In genomic region chr5:91110709-91111108, GRCh38 we compare ENCODE assay signal across 2 cellular contexts.
TF ChIP-seq lines count a peak whose summit lies in the region.

No MANE protein-coding gene starts in this region.

TF ChIP-seq in SK-N-SH, 30 proteins besides CTCF, POLR2A, EP300 and RAD21 (continued from another document):
- TF ChIP-seq, protein P1, sequence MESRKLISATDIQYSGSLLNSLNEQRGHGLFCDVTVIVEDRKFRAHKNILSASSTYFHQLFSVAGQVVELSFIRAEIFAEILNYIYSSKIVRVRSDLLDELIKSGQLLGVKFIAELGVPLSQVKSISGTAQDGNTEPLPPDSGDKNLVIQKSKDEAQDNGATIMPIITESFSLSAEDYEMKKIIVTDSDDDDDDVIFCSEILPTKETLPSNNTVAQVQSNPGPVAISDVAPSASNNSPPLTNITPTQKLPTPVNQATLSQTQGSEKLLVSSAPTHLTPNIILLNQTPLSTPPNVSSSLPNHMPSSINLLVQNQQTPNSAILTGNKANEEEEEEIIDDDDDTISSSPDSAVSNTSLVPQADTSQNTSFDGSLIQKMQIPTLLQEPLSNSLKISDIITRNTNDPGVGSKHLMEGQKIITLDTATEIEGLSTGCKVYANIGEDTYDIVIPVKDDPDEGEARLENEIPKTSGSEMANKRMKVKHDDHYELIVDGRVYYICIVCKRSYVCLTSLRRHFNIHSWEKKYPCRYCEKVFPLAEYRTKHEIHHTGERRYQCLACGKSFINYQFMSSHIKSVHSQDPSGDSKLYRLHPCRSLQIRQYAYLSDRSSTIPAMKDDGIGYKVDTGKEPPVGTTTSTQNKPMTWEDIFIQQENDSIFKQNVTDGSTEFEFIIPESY (IDR thresholded peaks at IDR 0.05; ENCODE audit: borderline replicate concordance, low read depth): no peak
- TF ChIP-seq USF2 (IDR thresholded peaks at IDR 0.05; ENCODE audit: borderline replicate concordance, low read depth, low read length): no peak
- no peak for TF ChIP-seq FOSL2 (IDR thresholded peaks at IDR 0.05; ENCODE audit: borderline replicate concordance, low read depth)
- TF ChIP-seq PBX3 (IDR thresholded peaks at IDR 0.05): no peak
- TF ChIP-seq TEAD4 (IDR thresholded peaks at IDR 0.05; ENCODE audit: borderline replicate concordance, insufficient read depth): no peak
- TF ChIP-seq SIN3A (IDR thresholded peaks at IDR 0.05; ENCODE audit: borderline replicate concordance, low read depth, low read length): no peak
- TF ChIP-seq MAX (IDR thresholded peaks at IDR 0.05; ENCODE audit: low read depth): no peak
- TF ChIP-seq TCF12 (IDR thresholded peaks at IDR 0.05): no peak
- TF ChIP-seq, protein P2, sequence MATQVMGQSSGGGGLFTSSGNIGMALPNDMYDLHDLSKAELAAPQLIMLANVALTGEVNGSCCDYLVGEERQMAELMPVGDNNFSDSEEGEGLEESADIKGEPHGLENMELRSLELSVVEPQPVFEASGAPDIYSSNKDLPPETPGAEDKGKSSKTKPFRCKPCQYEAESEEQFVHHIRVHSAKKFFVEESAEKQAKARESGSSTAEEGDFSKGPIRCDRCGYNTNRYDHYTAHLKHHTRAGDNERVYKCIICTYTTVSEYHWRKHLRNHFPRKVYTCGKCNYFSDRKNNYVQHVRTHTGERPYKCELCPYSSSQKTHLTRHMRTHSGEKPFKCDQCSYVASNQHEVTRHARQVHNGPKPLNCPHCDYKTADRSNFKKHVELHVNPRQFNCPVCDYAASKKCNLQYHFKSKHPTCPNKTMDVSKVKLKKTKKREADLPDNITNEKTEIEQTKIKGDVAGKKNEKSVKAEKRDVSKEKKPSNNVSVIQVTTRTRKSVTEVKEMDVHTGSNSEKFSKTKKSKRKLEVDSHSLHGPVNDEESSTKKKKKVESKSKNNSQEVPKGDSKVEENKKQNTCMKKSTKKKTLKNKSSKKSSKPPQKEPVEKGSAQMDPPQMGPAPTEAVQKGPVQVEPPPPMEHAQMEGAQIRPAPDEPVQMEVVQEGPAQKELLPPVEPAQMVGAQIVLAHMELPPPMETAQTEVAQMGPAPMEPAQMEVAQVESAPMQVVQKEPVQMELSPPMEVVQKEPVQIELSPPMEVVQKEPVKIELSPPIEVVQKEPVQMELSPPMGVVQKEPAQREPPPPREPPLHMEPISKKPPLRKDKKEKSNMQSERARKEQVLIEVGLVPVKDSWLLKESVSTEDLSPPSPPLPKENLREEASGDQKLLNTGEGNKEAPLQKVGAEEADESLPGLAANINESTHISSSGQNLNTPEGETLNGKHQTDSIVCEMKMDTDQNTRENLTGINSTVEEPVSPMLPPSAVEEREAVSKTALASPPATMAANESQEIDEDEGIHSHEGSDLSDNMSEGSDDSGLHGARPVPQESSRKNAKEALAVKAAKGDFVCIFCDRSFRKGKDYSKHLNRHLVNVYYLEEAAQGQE (IDR thresholded peaks at IDR 0.05; ENCODE audit: low read depth, low read length): no peak
- TF ChIP-seq RFX5 (IDR thresholded peaks at IDR 0.05; ENCODE audit: low read length): no peak
- no peak for TF ChIP-seq TAF1 (IDR thresholded peaks at IDR 0.05; ENCODE audit: borderline replicate concordance, low read depth, low read length)

TF ChIP-seq in WTC11, 78 proteins besides CTCF, POLR2A, EP300 and RAD21 (continued from another document):
- TF ChIP-seq HMGA2 (CRISPR knock-in tag; IDR thresholded peaks at IDR 0.05) (no peak), JAZF1 (CRISPR knock-in tag; IDR thresholded peaks at IDR 0.05) (no peak), ZNF423 (CRISPR knock-in tag; IDR thresholded peaks at IDR 0.05) (no peak)
